ENCODE assay signal across 18 cellular contexts in the genomic region with DNA sequence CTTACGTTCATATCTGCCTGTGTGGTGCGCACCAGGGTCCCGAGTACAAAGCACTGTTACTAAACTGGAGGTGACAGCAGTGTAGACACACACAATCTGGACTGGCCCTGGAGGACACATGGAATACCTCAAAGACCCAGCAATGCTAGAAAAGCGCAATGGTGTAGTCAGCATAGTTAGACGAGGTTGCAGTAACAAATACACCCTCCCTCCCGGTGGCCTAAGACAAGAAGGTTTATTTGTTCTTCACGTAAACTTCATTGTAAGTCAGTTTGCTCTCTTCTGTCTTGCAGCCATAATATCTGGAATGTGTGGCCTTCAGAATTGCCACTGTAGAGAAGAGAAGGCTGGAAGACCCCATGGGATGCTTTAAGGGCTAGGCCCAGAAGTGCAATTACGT. TPM values are rescaled to one million over a fixed set of nuclear protein-coding genes. Genes with fewer than 3 reads are reported as not detected.
DNase-seq lines count a peak whose midpoint lies in the region; ATAC-seq and TF ChIP-seq lines count a peak whose summit lies in the region.
"Had no signal": no experiment of that assay in that cellular context is flagged by ENCODE, and none has a peak within 500 bp of the region (broad histone marks: within the 10 kb centered on the region; RNA-seq: fewer than 3 reads in every experiment).

No MANE protein-coding gene starts in this region.

- H2BK20ac ChIP-seq in IMR-90 (ENCODE audit: low read depth, low read length), result no peak overlapping the region

- no peak overlapping the region for H4K8ac ChIP-seq in IMR-90 (ENCODE audit: low read depth in 2 of 2, low read length in 2 of 2)

- H2BK5ac ChIP-seq in IMR-90 (ENCODE audit: low read depth, low read length, poor library complexity, severe bottlenecking), result no peak overlapping the region

- TF ChIP-seq POLR2A in IMR-90 (IDR thresholded peaks at IDR 0.05; ENCODE audit: low read depth, low read length), result no peak
- TF ChIP-seq POLR2A in esophagus squamous epithelium (IDR thresholded peaks at IDR 0.05), result no peak
- TF ChIP-seq POLR2A in vagina (IDR thresholded peaks at IDR 0.05), result no peak

- H3K4me3 ChIP-seq in IMR-90 (ENCODE audit: insufficient read depth, low read depth, low read length) (no peak overlapping the region), esophagus squamous epithelium (no peak overlapping the region), vagina (no peak overlapping the region)
- H3K4me3 ChIP-seq: A549, GM23248 had no signal

- no peak overlapping the region for H3K4ac ChIP-seq in IMR-90 (ENCODE audit: low read depth, low read length)

- no peak overlapping the region for H3K4me2 ChIP-seq in IMR-90 (ENCODE audit: low read depth, low read length)
- H3K4me2 ChIP-seq: A549 had no signal

- intact Hi-C loops in IMR-90 (cut with micrococcal nuclease) (no loop called here), esophagus squamous epithelium (cut with DNase I) (no loop called here), vagina (cut with DNase I) (no loop called here)

- no peak overlapping the region for H2BK120ac ChIP-seq in IMR-90 (ENCODE audit: low read depth, low read length)

- H3K36me3 ChIP-seq in IMR-90 (ENCODE audit: control insufficient read depth, insufficient read depth, low read length) (no peaks in the 10 kb centered on the region), esophagus squamous epithelium (no peaks in the 10 kb centered on the region), vagina (no peaks in the 10 kb centered on the region)

- no peaks in the 10 kb centered on the region; the same call in 1 of the 2 replicates for H3K27me3 ChIP-seq in IMR-90 (ENCODE audit: control insufficient read depth, insufficient read depth, low read length)
- no peaks in the 10 kb centered on the region for H3K27me3 ChIP-seq in esophagus squamous epithelium
- no peaks in the 10 kb centered on the region for H3K27me3 ChIP-seq in vagina

- H3K4me3 Mint-ChIP-seq in stimulated activated memory B cell treated with anti-CD40 and anti-IgM and Interleukin-4, amounts not matched to agents 10 μg/mL and 1 μg/mL and 100 μg/mL, for 72 hours, result no peak overlapping the region
- H3K4me3 Mint-ChIP-seq: CD14-positive monocyte; CD8-positive, alpha-beta T cell had no signal

- H3K36me3 Mint-ChIP-seq in stimulated activated memory B cell treated with anti-CD40 and anti-IgM and Interleukin-4, amounts not matched to agents 10 μg/mL and 1 μg/mL and 100 μg/mL, for 72 hours, result no peaks in the 10 kb centered on the region
- H3K36me3 Mint-ChIP-seq: CD14-positive monocyte; CD8-positive, alpha-beta T cell had no signal

- H2AFZ ChIP-seq in IMR-90 (replicated peaks; ENCODE audit: low read length, poor library complexity), result peak overlapping the region; percentile 44
- H2AFZ ChIP-seq: GM23248 had no signal

- H3K27me3 Mint-ChIP-seq in stimulated activated memory B cell treated with anti-CD40 and anti-IgM and Interleukin-4, amounts not matched to agents 10 μg/mL and 1 μg/mL and 100 μg/mL, for 72 hours, result no peaks in the 10 kb centered on the region

- H3K4me1 ChIP-seq in IMR-90 (ENCODE audit: control insufficient read depth, insufficient read depth, low read length) (no peaks in the 10 kb centered on the region), esophagus squamous epithelium (peaks cover 14 to 48% (median 21%) of the 10 kb centered on the region in 3 donors), vagina (peaks cover 7% of the 10 kb centered on the region)

- CTCF ChIA-PET in IMR-90 (lab: Yijun Ruan, JAX), result no interaction called here

- H3K4me1 Mint-ChIP-seq in stimulated activated memory B cell treated with anti-CD40 and anti-IgM and Interleukin-4, amounts not matched to agents 10 μg/mL and 1 μg/mL and 100 μg/mL, for 72 hours, result peaks cover 19% of the 10 kb centered on the region

- TF ChIP-seq CTCF in IMR-90 (conservative IDR thresholded peaks at IDR 0.05; ENCODE audit: low read depth, low read length), result no peak
- no peak for TF ChIP-seq CTCF in esophagus squamous epithelium (IDR thresholded peaks at IDR 0.05)
- no peak for TF ChIP-seq CTCF in vagina (IDR thresholded peaks at IDR 0.05)

- H4K5ac ChIP-seq in IMR-90 (ENCODE audit: low read depth, low read length), result no peak overlapping the region

- in situ Hi-C loops in IMR-90 (cut with MboI; ENCODE audit: low sequenced_read_pairs), result loop anchor here (10.0 kb wide), 1 partner anchor 284 kb away; no protein-coding TSS in a partner anchor

- no peak overlapping the region for H3K56ac ChIP-seq in IMR-90 (ENCODE audit: extremely low read depth, insufficient read depth, low read length)

- TF ChIP-seq RAD21 in IMR-90 (IDR thresholded peaks at IDR 0.05; ENCODE audit: low read length), result no peak

- POLR2A ChIA-PET in IMR-90 (lab: Charles Lee; ENCODE audit: unreplicated experiment), result no interaction called here

- H3K9ac ChIP-seq in IMR-90 (ENCODE audit: low read depth, low read length), result no peak overlapping the region
- H3K9ac ChIP-seq: GM23248 had no signal

- H2BK15ac ChIP-seq in IMR-90 (ENCODE audit: low read depth, low read length), result no peak overlapping the region

- no peaks in the 10 kb centered on the region for H3K9me1 ChIP-seq in IMR-90 (ENCODE audit: insufficient read depth, low read length)

- no peaks in the 10 kb centered on the region; the same call in 1 of the 2 replicates for H3K9me3 ChIP-seq in IMR-90 (ENCODE audit: control insufficient read depth, insufficient read depth, low read length)
- H3K9me3 ChIP-seq in esophagus squamous epithelium, result no peaks in the 10 kb centered on the region
- no peaks in the 10 kb centered on the region for H3K9me3 ChIP-seq in vagina
- H3K9me3 ChIP-seq: A549 had no signal

- H3K23ac ChIP-seq in IMR-90 (ENCODE audit: low read depth, low read length), result no peak overlapping the region

- ATAC-seq in IMR-90 (ENCODE audit: low read depth) (no peak), HG03378 (IDR thresholded peaks at IDR 0.05; ENCODE audit: unreplicated experiment) (no peak), HG03457 (IDR thresholded peaks at IDR 0.05; ENCODE audit: unreplicated experiment) (no peak)
- ATAC-seq in stimulated activated memory B cell treated with anti-CD40 and anti-IgM and Interleukin-4, amounts not matched to agents 10 μg/mL and 1 μg/mL and 100 μg/mL, for 72 hours, result no peak
- ATAC-seq: A549; CD8-positive, alpha-beta T cell; HCT116 had no signal

- H4K20me1 ChIP-seq in IMR-90 (ENCODE audit: insufficient read depth, low read length), result no peaks in the 10 kb centered on the region

- no peaks in the 10 kb centered on the region for H3K79me1 ChIP-seq in IMR-90 (ENCODE audit: low read depth in 1 of 2, low read length in 2 of 2)

- H3K18ac ChIP-seq in IMR-90 (ENCODE audit: low read depth, low read length), result no peak overlapping the region

- H2AK5ac ChIP-seq in IMR-90 (ENCODE audit: low read depth, low read length), result no peak overlapping the region

- dilution Hi-C loops in IMR-90 (cut with HindIII; ENCODE audit: low sequenced_read_pairs, unreplicated experiment), result no loop called here

- BruUV-seq in IMR-90 (replicated peaks; lab: Mats Ljungman, UMichigan), result no TSS peak

- 60% methylated on average over 1 of the region's 8 CpGs; no CpG with 5 or more reads in 1 of the 2 experiments for WGBS in IMR-90 (ENCODE audit: extremely low coverage in 2 of 2, insufficient read length in 1 of 2), 2 experiments
- WGBS in esophagus squamous epithelium, 2 donors, result 60 to 76% methylated on average over 8 of the region's 8 CpGs

- no peaks in the 10 kb centered on the region for H3K9me3 Mint-ChIP-seq in stimulated activated memory B cell treated with anti-CD40 and anti-IgM and Interleukin-4, amounts not matched to agents 10 μg/mL and 1 μg/mL and 100 μg/mL, for 72 hours
- H3K9me3 Mint-ChIP-seq: CD8-positive, alpha-beta T cell had no signal

- peak overlapping the region; percentile 30 for H3K27ac Mint-ChIP-seq in stimulated activated memory B cell treated with anti-CD40 and anti-IgM and Interleukin-4, amounts not matched to agents 10 μg/mL and 1 μg/mL and 100 μg/mL, for 72 hours
- H3K27ac Mint-ChIP-seq: CD8-positive, alpha-beta T cell had no signal

- no peak overlapping the region for H2AK9ac ChIP-seq in IMR-90 (replicated peaks; ENCODE audit: low read depth, low read length, poor library complexity)

- no peak overlapping the region for H3K14ac ChIP-seq in IMR-90 (replicated peaks; ENCODE audit: low read depth, low read length)

- DNase-seq in IMR-90, result no peak
- no peak for DNase-seq in esophagus squamous epithelium (lab: John Stamatoyannopoulos, UW)
- DNase-seq in vagina (ENCODE audit: extremely low spot score in 2 of 2), result no peak
- DNase-seq in NCI-H446 treated with DMSO at 0.1 percent for 48 hours (lab: John Stamatoyannopoulos, UW), result no peak
- DNase-seq: CD8-positive, alpha-beta T cell; COR-L47; DMS153; DMS79 treated with DMSO at 0.1 percent for 48 hours; EL; GM23248 had no signal

- H3K27ac ChIP-seq in IMR-90 (ENCODE audit: insufficient read depth, low read length) (no peak overlapping the region), esophagus squamous epithelium (peak overlapping the region; percentile 53 to 81 (median 74)), vagina (peak overlapping the region; percentile 47)
- H3K27ac ChIP-seq: A549, GM23248 had no signal

- no peak overlapping the region for H4K91ac ChIP-seq in IMR-90 (ENCODE audit: insufficient read depth, low read depth, low read length)

TF ChIP-seq in IMR-90, 13 proteins besides CTCF, POLR2A, EP300 and RAD21 (continues in another document):
- TF ChIP-seq RFX5 (IDR thresholded peaks at IDR 0.05; ENCODE audit: low read depth, low read length) (no peak), BHLHE40 (IDR thresholded peaks at IDR 0.05; ENCODE audit: low read depth, low read length) (no peak)
- TF ChIP-seq, protein P1, sequence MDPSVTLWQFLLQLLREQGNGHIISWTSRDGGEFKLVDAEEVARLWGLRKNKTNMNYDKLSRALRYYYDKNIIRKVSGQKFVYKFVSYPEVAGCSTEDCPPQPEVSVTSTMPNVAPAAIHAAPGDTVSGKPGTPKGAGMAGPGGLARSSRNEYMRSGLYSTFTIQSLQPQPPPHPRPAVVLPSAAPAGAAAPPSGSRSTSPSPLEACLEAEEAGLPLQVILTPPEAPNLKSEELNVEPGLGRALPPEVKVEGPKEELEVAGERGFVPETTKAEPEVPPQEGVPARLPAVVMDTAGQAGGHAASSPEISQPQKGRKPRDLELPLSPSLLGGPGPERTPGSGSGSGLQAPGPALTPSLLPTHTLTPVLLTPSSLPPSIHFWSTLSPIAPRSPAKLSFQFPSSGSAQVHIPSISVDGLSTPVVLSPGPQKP (IDR thresholded peaks at IDR 0.05; ENCODE audit: borderline replicate concordance, low read depth, low read length), result no peak

RNA-seq across cellular contexts. Expression of a gene that starts 9.6 kb away (rescaled TPM):
- total RNA-seq in IMR-90 (2012; rRNA removed), result 20.3 and 29.7 TPM in 2 replicates
- polyA plus RNA-seq in IMR-90 (2012; rRNA removed), result 5.4 and 8.2 TPM in 2 replicates
- 0.59 and 1.5 TPM in 2 replicates for polyA plus RNA-seq in IMR-90 (2012; cell fraction: cytosol; rRNA removed)
- 2.2 and 19.6 TPM in 2 replicates for polyA plus RNA-seq in IMR-90 (2012; cell fraction: nucleus; rRNA removed; ENCODE audit: low replicate concordance)
- 10 to 100 TPM in 3 of 4 donors, 1 to 10 TPM in 1; 8.9 to 32.6 (median 19.2) TPM for total RNA-seq in esophagus squamous epithelium
- total RNA-seq in vagina, result 22.3 TPM

RNA-seq across cellular contexts. Expression of a gene that starts 28.3 kb away (rescaled TPM):
- total RNA-seq in IMR-90 (2012; rRNA removed) (not detected in 2 replicates), esophagus squamous epithelium (under 1 TPM in 1 of 4 donors, not detected in 3; 0.19 TPM), vagina (not detected)
- polyA plus RNA-seq in IMR-90 (2012; rRNA removed), result not detected in 2 replicates
- polyA plus RNA-seq in IMR-90 (2012; cell fraction: cytosol; rRNA removed), result not detected in 2 replicates
- polyA plus RNA-seq in IMR-90 (2012; cell fraction: nucleus; rRNA removed; ENCODE audit: low replicate concordance), result not detected in 2 replicates
- total RNA-seq: CD8-positive, alpha-beta T cell; GM23248 had no signal
- polyA plus RNA-seq: A549, AG04450, BJ, GM23248 had no signal
